In genomic region chr13:33126909-33127607, GRCh38 we compare ENCODE assay signal across 8 cellular contexts.
DNase-seq lines count a peak whose midpoint lies in the region; ATAC-seq and TF ChIP-seq lines count a peak whose summit lies in the region.

No MANE protein-coding gene starts in this region.

- TF ChIP-seq CTCF in fibroblast of the aortic adventitia (IDR thresholded peaks at IDR 0.05; ENCODE audit: insufficient read depth, low read length) (peak; percentile 38), nephron progenitor cell (IDR thresholded peaks at IDR 0.05) (no peak)

- H3K27ac ChIP-seq in aorta (ENCODE audit: low read depth in 1 of 2, low read length in 2 of 2) = peak overlapping the region in 1 of 2 donors; percentile 29

- H3K4me3 ChIP-seq in fibroblast of the aortic adventitia (ENCODE audit: low read depth, low read length) = no peak overlapping the region
- H3K4me3 ChIP-seq in aorta (ENCODE audit: low read length in 2 of 2) = no peak overlapping the region

- H3K4me1 ChIP-seq in aorta (ENCODE audit: control insufficient read depth in 1 of 2, insufficient read depth in 2 of 2, low read length in 2 of 2) = peaks cover 0 to 8% of the 10 kb centered on the region in 2 donors

- H3K9me3 Mint-ChIP-seq in nephron progenitor cell = peaks cover 3% of the 10 kb centered on the region

- intact Hi-C loops in aorta (cut with DNase I) = no loop called here
- intact Hi-C loops in posterior vena cava (cut with DNase I) = no loop called here

- H3K4me3 Mint-ChIP-seq in nephron progenitor cell = peak overlapping the region; percentile 7

- H3K27me3 ChIP-seq in aorta (ENCODE audit: control insufficient read depth in 1 of 2, insufficient read depth in 2 of 2, low read length in 1 of 2) = no peaks in the 10 kb centered on the region

- 28 to 33% methylated on average over 16 of the region's 16 CpGs for WGBS in aorta, 2 donors

- no peaks in the 10 kb centered on the region for H3K9me3 ChIP-seq in aorta (ENCODE audit: control insufficient read depth, low read length)

- peaks cover 0 to 2% of the 10 kb centered on the region in 2 donors for H3K36me3 ChIP-seq in aorta (ENCODE audit: control insufficient read depth in 1 of 2, insufficient read depth in 2 of 2, low read length in 1 of 2)

- H3K27me3 Mint-ChIP-seq in nephron progenitor cell (ENCODE audit: low read depth, poor library complexity) = peaks cover 4% of the 10 kb centered on the region

- peaks cover 44% of the 10 kb centered on the region for H3K4me1 Mint-ChIP-seq in nephron progenitor cell

- ATAC-seq in aorta (ENCODE audit: low FRiP score) (peak; percentile 54), GM18873 (IDR thresholded peaks at IDR 0.05; ENCODE audit: low FRiP score, unreplicated experiment) (no peak)

- peak overlapping the region; percentile 79 for H3K27ac Mint-ChIP-seq in nephron progenitor cell

- DNase-seq in NCI-H510A (lab: John Stamatoyannopoulos, UW) (peak; percentile 13), NCI-H510A treated with DMSO at 0.1 percent for 48 hours (lab: John Stamatoyannopoulos, UW) (no peak), fibroblast of the aortic adventitia (ENCODE audit: low read depth) (peak; percentile 50), nephron progenitor cell (no peak), aorta (no peak), GOT3 (lab: John Stamatoyannopoulos, UW) (no peak), posterior vena cava (ENCODE audit: low spot score) (no peak)

- peaks cover 12% of the 10 kb centered on the region for H3K36me3 Mint-ChIP-seq in nephron progenitor cell (ENCODE audit: low read depth)

Comparison
In these comparisons a context has a peak if more than half of its experiments do, and no peak if none do; other contexts are left out.
1. DNase-seq: peak in NCI-H510A (single experiment) and fibroblast of the aortic adventitia (single experiment); none in NCI-H510A treated with DMSO at 0.1 percent for 48 hours (single experiment), nephron progenitor cell (single experiment), aorta (0 of 2), GOT3 (single experiment) and posterior vena cava (single experiment).